Comparison of ENCODE assay signal across 1 cellular context in the genomic region with DNA sequence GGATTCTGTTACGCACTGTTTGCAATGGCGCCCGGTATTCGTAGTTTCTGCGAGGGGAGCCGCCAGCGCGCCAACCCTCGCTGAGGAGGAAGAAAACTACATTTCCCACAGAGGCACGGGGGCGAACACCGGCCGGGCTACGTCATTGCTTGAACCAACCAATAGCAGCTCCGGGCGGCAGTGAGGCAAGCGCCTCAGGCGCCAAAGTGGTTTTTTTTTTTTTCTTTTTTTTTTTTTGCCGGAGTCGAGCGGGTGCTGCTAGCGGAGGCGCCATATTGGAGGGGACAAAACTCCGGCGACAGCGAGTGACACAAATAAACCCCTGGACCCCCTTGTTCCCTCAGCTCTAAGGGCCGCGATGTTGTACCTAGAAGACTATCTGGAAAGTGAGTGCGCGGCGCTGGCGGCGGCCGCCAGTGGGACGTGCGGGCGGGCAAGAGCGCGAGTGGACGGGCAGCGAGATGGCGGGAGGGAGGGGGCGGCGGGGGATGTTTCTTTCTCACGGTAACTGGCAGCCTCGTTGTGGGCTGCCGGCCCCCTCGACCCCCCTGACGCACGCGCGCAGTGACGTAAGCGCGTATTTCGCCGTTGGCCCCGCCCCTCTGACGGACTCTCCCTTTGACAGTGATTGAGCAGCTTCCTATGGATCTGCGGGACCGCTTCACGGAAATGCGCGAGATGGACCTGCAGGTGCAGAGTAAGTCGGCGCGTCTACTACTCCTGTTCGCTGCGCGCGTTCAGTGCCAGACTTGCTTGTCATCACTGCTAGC.
TF ChIP-seq lines count a peak whose summit lies in the region.

A gene with protein sequence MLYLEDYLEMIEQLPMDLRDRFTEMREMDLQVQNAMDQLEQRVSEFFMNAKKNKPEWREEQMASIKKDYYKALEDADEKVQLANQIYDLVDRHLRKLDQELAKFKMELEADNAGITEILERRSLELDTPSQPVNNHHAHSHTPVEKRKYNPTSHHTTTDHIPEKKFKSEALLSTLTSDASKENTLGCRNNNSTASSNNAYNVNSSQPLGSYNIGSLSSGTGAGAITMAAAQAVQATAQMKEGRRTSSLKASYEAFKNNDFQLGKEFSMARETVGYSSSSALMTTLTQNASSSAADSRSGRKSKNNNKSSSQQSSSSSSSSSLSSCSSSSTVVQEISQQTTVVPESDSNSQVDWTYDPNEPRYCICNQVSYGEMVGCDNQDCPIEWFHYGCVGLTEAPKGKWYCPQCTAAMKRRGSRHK (plus strand): TSS at position 239 of the 770 bp plus-strand sequence. CDS start 120 bp downstream, at position 359.

TF ChIP-seq in HEK293, 187 proteins besides CTCF, POLR2A, EP300 and RAD21 (continued from another document):
- TF ChIP-seq, protein P1, sequence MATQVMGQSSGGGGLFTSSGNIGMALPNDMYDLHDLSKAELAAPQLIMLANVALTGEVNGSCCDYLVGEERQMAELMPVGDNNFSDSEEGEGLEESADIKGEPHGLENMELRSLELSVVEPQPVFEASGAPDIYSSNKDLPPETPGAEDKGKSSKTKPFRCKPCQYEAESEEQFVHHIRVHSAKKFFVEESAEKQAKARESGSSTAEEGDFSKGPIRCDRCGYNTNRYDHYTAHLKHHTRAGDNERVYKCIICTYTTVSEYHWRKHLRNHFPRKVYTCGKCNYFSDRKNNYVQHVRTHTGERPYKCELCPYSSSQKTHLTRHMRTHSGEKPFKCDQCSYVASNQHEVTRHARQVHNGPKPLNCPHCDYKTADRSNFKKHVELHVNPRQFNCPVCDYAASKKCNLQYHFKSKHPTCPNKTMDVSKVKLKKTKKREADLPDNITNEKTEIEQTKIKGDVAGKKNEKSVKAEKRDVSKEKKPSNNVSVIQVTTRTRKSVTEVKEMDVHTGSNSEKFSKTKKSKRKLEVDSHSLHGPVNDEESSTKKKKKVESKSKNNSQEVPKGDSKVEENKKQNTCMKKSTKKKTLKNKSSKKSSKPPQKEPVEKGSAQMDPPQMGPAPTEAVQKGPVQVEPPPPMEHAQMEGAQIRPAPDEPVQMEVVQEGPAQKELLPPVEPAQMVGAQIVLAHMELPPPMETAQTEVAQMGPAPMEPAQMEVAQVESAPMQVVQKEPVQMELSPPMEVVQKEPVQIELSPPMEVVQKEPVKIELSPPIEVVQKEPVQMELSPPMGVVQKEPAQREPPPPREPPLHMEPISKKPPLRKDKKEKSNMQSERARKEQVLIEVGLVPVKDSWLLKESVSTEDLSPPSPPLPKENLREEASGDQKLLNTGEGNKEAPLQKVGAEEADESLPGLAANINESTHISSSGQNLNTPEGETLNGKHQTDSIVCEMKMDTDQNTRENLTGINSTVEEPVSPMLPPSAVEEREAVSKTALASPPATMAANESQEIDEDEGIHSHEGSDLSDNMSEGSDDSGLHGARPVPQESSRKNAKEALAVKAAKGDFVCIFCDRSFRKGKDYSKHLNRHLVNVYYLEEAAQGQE (tag by site-specific recombination; IDR thresholded peaks at IDR 0.05), result no peak
- TF ChIP-seq TRIM28 (IDR thresholded peaks at IDR 0.05; ENCODE audit: borderline replicate concordance, low read length), result no peak
- TF ChIP-seq BCL11A (tag by site-specific recombination; IDR thresholded peaks at IDR 0.05; ENCODE audit: low read depth), result 0 out of 2 replicates have a peak, but pooled peaks have one; percentile 38
- no peak; the same call in none of the 2 replicates for TF ChIP-seq SCRT2 (tag by site-specific recombination; IDR thresholded peaks at IDR 0.05)
- no peak for TF ChIP-seq ZNF169 (tag by site-specific recombination; IDR thresholded peaks at IDR 0.05)
- no peak for TF ChIP-seq ZNF626 (tag by site-specific recombination; IDR thresholded peaks at IDR 0.05)
- TF ChIP-seq, protein P2, sequence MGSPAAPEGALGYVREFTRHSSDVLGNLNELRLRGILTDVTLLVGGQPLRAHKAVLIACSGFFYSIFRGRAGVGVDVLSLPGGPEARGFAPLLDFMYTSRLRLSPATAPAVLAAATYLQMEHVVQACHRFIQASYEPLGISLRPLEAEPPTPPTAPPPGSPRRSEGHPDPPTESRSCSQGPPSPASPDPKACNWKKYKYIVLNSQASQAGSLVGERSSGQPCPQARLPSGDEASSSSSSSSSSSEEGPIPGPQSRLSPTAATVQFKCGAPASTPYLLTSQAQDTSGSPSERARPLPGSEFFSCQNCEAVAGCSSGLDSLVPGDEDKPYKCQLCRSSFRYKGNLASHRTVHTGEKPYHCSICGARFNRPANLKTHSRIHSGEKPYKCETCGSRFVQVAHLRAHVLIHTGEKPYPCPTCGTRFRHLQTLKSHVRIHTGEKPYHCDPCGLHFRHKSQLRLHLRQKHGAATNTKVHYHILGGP (tag by site-specific recombination; IDR thresholded peaks at IDR 0.05), result no peak
- TF ChIP-seq, protein P3, sequence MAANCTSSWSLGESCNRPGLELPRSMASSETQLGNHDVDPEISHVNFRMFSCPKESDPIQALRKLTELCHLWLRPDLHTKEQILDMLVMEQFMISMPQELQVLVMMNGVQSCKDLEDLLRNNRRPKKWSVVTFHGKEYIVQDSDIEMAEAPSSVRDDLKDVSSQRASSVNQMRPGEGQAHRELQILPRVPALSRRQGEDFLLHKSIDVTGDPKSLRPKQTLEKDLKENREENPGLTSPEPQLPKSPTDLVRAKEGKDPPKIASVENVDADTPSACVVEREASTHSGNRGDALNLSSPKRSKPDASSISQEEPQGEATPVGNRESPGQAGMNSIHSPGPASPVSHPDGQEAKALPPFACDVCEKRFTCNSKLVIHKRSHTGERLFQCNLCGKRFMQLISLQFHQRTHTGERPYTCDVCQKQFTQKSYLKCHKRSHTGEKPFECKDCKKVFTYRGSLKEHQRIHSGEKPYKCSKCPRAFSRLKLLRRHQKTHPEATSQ (tag by site-specific recombination; IDR thresholded peaks at IDR 0.05), result no peak
- no peak for TF ChIP-seq ZNF658 (tag by site-specific recombination; IDR thresholded peaks at IDR 0.05)
- no peak for TF ChIP-seq SETDB1 (IDR thresholded peaks at IDR 0.05; ENCODE audit: insufficient read length, low read length)
- TF ChIP-seq, protein P4, sequence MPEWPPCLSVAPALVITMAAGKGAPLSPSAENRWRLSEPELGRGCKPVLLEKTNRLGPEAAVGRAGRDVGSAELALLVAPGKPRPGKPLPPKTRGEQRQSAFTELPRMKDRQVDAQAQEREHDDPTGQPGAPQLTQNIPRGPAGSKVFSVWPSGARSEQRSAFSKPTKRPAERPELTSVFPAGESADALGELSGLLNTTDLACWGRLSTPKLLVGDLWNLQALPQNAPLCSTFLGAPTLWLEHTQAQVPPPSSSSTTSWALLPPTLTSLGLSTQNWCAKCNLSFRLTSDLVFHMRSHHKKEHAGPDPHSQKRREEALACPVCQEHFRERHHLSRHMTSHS (tag by site-specific recombination; IDR thresholded peaks at IDR 0.05), result no peak
- peak; percentile 87; the same call in 1 of the 2 replicates for TF ChIP-seq KLF16 (tag by site-specific recombination; IDR thresholded peaks at IDR 0.05)
- TF ChIP-seq, protein P5, sequence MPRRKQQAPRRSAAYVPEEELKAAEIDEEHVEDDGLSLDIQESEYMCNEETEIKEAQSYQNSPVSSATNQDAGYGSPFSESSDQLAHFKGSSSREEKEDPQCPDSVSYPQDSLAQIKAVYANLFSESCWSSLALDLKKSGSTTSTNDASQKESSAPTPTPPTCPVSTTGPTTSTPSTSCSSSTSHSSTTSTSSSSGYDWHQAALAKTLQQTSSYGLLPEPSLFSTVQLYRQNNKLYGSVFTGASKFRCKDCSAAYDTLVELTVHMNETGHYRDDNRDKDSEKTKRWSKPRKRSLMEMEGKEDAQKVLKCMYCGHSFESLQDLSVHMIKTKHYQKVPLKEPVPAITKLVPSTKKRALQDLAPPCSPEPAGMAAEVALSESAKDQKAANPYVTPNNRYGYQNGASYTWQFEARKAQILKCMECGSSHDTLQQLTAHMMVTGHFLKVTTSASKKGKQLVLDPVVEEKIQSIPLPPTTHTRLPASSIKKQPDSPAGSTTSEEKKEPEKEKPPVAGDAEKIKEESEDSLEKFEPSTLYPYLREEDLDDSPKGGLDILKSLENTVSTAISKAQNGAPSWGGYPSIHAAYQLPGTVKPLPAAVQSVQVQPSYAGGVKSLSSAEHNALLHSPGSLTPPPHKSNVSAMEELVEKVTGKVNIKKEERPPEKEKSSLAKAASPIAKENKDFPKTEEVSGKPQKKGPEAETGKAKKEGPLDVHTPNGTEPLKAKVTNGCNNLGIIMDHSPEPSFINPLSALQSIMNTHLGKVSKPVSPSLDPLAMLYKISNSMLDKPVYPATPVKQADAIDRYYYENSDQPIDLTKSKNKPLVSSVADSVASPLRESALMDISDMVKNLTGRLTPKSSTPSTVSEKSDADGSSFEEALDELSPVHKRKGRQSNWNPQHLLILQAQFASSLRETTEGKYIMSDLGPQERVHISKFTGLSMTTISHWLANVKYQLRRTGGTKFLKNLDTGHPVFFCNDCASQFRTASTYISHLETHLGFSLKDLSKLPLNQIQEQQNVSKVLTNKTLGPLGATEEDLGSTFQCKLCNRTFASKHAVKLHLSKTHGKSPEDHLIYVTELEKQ (tag by site-specific recombination; IDR thresholded peaks at IDR 0.05; ENCODE audit: borderline replicate concordance), result peak; percentile 86; the same call in 1 of the 2 replicates
- no peak for TF ChIP-seq MZF1 (tag by site-specific recombination; IDR thresholded peaks at IDR 0.05; ENCODE audit: borderline replicate concordance)
- TF ChIP-seq HOXD13 (CRISPR knock-in tag; IDR thresholded peaks at IDR 0.05; ENCODE audit: borderline replicate concordance), result no peak
- TF ChIP-seq ZNF830 (tag by site-specific recombination; IDR thresholded peaks at IDR 0.05; ENCODE audit: low read depth), result no peak
- no peak for TF ChIP-seq ZNF514 (tag by site-specific recombination; IDR thresholded peaks at IDR 0.05)
- no peak for TF ChIP-seq ZNF138 (tag by site-specific recombination; IDR thresholded peaks at IDR 0.05; ENCODE audit: borderline replicate concordance)
- TF ChIP-seq ZSCAN16 (tag by site-specific recombination; IDR thresholded peaks at IDR 0.05), result no peak
- no peak for TF ChIP-seq ZNF48 (tag by site-specific recombination; IDR thresholded peaks at IDR 0.05)
- TF ChIP-seq ZNF416 (tag by site-specific recombination; IDR thresholded peaks at IDR 0.05), result no peak
- TF ChIP-seq ZNF174 (tag by site-specific recombination; IDR thresholded peaks at IDR 0.05), result no peak
- TF ChIP-seq ZNF596 (tag by site-specific recombination; IDR thresholded peaks at IDR 0.05), result no peak
- TF ChIP-seq ZNF670 (tag by site-specific recombination; IDR thresholded peaks at IDR 0.05; ENCODE audit: low read depth), result no peak
- no peak for TF ChIP-seq ZNF561 (tag by site-specific recombination; IDR thresholded peaks at IDR 0.05; ENCODE audit: borderline replicate concordance)
- TF ChIP-seq ZNF24 (tag by site-specific recombination; IDR thresholded peaks at IDR 0.05), result no peak; the same call in 1 of the 2 replicates
- TF ChIP-seq REPIN1 (tag by site-specific recombination; IDR thresholded peaks at IDR 0.05; ENCODE audit: low read depth), result no peak
- TF ChIP-seq, protein P6, sequence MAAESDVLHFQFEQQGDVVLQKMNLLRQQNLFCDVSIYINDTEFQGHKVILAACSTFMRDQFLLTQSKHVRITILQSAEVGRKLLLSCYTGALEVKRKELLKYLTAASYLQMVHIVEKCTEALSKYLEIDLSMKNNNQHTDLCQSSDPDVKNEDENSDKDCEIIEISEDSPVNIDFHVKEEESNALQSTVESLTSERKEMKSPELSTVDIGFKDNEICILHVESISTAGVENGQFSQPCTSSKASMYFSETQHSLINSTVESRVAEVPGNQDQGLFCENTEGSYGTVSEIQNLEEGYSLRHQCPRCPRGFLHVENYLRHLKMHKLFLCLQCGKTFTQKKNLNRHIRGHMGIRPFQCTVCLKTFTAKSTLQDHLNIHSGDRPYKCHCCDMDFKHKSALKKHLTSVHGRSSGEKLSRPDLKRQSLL (tag by site-specific recombination; IDR thresholded peaks at IDR 0.05), result no peak
- TF ChIP-seq ZNF146 (tag by site-specific recombination; IDR thresholded peaks at IDR 0.05), result 0 out of 2 replicates have a peak, but pooled peaks have one; percentile 23
- no peak for TF ChIP-seq ZNF404 (tag by site-specific recombination; IDR thresholded peaks at IDR 0.05)
- peak; percentile 89 for TF ChIP-seq GLIS2 (tag by site-specific recombination; IDR thresholded peaks at IDR 0.05)
